10 cellular contexts compared by ENCODE assay signal in genomic region chr14:69484444-69485113, GRCh38. TPM values are rescaled to one million over a fixed set of nuclear protein-coding genes. Genes with fewer than 3 reads are reported as not detected.
DNase-seq lines count a peak whose midpoint lies in the region; ATAC-seq and TF ChIP-seq lines count a peak whose summit lies in the region.
"Had no signal": no experiment of that assay in that cellular context is flagged by ENCODE, and none has a peak within 500 bp of the region (broad histone marks: within the 10 kb centered on the region; RNA-seq: fewer than 3 reads in every experiment).

Gene PLEKHD1 (plus strand): TSS chr14:69484728. CDS start chr14:69484966, 238 bp downstream.

- H3K9ac ChIP-seq in mesendoderm (ENCODE audit: low read length) = peak within 1 kb of the TSS; percentile 1

- H2BK15ac ChIP-seq in mesendoderm (replicated peaks; ENCODE audit: low read depth) = no peak within 1 kb of the TSS

- H3K4ac ChIP-seq in mesendoderm (ENCODE audit: low read depth, low read length) = no peak within 1 kb of the TSS

- peak within 1 kb of the TSS; percentile 60 for H3K4me2 ChIP-seq in mesendoderm (ENCODE audit: low read length)

- no peaks in the 10 kb centered on the region for H3K4me1 ChIP-seq in mesendoderm (ENCODE audit: control insufficient read depth, low read depth, low read length)
- no peaks in the 10 kb centered on the region for H3K4me1 ChIP-seq in aorta (ENCODE audit: control insufficient read depth in 1 of 2, insufficient read depth in 2 of 2, low read length in 2 of 2)

- H2AK5ac ChIP-seq in mesendoderm (ENCODE audit: low read length) = no peak within 1 kb of the TSS

- no peaks in the 10 kb centered on the region for H3K9me3 Mint-ChIP-seq in activated CD8-positive, alpha-beta T cell treated with anti-CD3 and anti-CD28 coated beads for 36 hours
- H3K9me3 Mint-ChIP-seq in activated CD8-positive, alpha-beta T cell treated with anti-CD3 and anti-CD28 coated beads, Interleukin-2, amount 10 ng/mL, durations not matched to agents 7 days and 5 days (ENCODE audit: insufficient read depth) = no peaks in the 10 kb centered on the region

- peak; percentile 3 for DNase-seq in activated CD8-positive, alpha-beta T cell treated with anti-CD3 and anti-CD28 coated beads for 36 hours
- no peak for DNase-seq in activated CD8-positive, alpha-beta T cell treated with anti-CD3 and anti-CD28 coated beads, Interleukin-2, amount 10 ng/mL, durations not matched to agents 7 days and 5 days
- peak; percentile 9 for DNase-seq in dermis blood vessel endothelial cell
- peak; percentile 63 for DNase-seq in mesendoderm
- no peak for DNase-seq in aorta
- DNase-seq in activated CD4-positive, alpha-beta T cell treated with anti-CD3 and anti-CD28 coated beads for 4 hours = no peak
- DNase-seq in stimulated activated CD4-positive, alpha-beta T cell treated with anti-CD3 and anti-CD28 coated beads, Interleukin-1b, Interleukin-23, amount 100 ng/mL, for 48 hours = no peak
- DNase-seq: DND-41, KBM-7 had no signal

- no peak for ATAC-seq in activated CD8-positive, alpha-beta T cell treated with anti-CD3 and anti-CD28 coated beads for 36 hours
- no peak for ATAC-seq in activated CD8-positive, alpha-beta T cell treated with anti-CD3 and anti-CD28 coated beads, Interleukin-2, amount 10 ng/mL, durations not matched to agents 7 days and 5 days
- ATAC-seq in aorta (ENCODE audit: low FRiP score) (peak; percentile 17), HG02588 (IDR thresholded peaks at IDR 0.05; ENCODE audit: unreplicated experiment) (no peak)

- no peak within 1 kb of the TSS for H3K27ac Mint-ChIP-seq in activated CD8-positive, alpha-beta T cell treated with anti-CD3 and anti-CD28 coated beads for 36 hours
- no peak within 1 kb of the TSS for H3K27ac Mint-ChIP-seq in activated CD8-positive, alpha-beta T cell treated with anti-CD3 and anti-CD28 coated beads, Interleukin-2, amount 10 ng/mL, durations not matched to agents 7 days and 5 days

- H3K4me3 Mint-ChIP-seq in activated CD8-positive, alpha-beta T cell treated with anti-CD3 and anti-CD28 coated beads for 36 hours = no peak within 1 kb of the TSS
- H3K4me3 Mint-ChIP-seq in activated CD8-positive, alpha-beta T cell treated with anti-CD3 and anti-CD28 coated beads, Interleukin-2, amount 10 ng/mL, durations not matched to agents 7 days and 5 days = no peak within 1 kb of the TSS

- no peaks in the 10 kb centered on the region for H3K36me3 Mint-ChIP-seq in activated CD8-positive, alpha-beta T cell treated with anti-CD3 and anti-CD28 coated beads for 36 hours (ENCODE audit: low read depth)
- H3K36me3 Mint-ChIP-seq in activated CD8-positive, alpha-beta T cell treated with anti-CD3 and anti-CD28 coated beads, Interleukin-2, amount 10 ng/mL, durations not matched to agents 7 days and 5 days (ENCODE audit: low read depth) = no peaks in the 10 kb centered on the region

- H3K27me3 ChIP-seq in mesendoderm (ENCODE audit: insufficient read depth, low read length, poor library complexity) = peaks cover 27% of the 10 kb centered on the region
- H3K27me3 ChIP-seq in aorta (ENCODE audit: control insufficient read depth in 1 of 2, insufficient read depth in 2 of 2, low read length in 1 of 2) = no peaks in the 10 kb centered on the region

- no peaks in the 10 kb centered on the region for H3K79me2 ChIP-seq in mesendoderm (ENCODE audit: control insufficient read depth, insufficient read depth, low read length)

- no peak for TF ChIP-seq CTCF in activated CD8-positive, alpha-beta T cell treated with anti-CD3 and anti-CD28 coated beads for 36 hours (IDR thresholded peaks at IDR 0.05)

- peaks cover 34% of the 10 kb centered on the region for H3K27me3 Mint-ChIP-seq in activated CD8-positive, alpha-beta T cell treated with anti-CD3 and anti-CD28 coated beads for 36 hours
- peaks cover 56% of the 10 kb centered on the region for H3K27me3 Mint-ChIP-seq in activated CD8-positive, alpha-beta T cell treated with anti-CD3 and anti-CD28 coated beads, Interleukin-2, amount 10 ng/mL, durations not matched to agents 7 days and 5 days (ENCODE audit: low read depth)

- no peak within 1 kb of the TSS for H3K23ac ChIP-seq in mesendoderm (ENCODE audit: low read length)

- H3K56ac ChIP-seq in mesendoderm (ENCODE audit: low read length) = peak within 1 kb of the TSS; percentile 46

- no peak within 1 kb of the TSS for H4K5ac ChIP-seq in mesendoderm (ENCODE audit: low read length)

- no peaks in the 10 kb centered on the region for H3K4me1 Mint-ChIP-seq in activated CD8-positive, alpha-beta T cell treated with anti-CD3 and anti-CD28 coated beads for 36 hours (ENCODE audit: low read depth)
- peaks cover 3% of the 10 kb centered on the region for H3K4me1 Mint-ChIP-seq in activated CD8-positive, alpha-beta T cell treated with anti-CD3 and anti-CD28 coated beads, Interleukin-2, amount 10 ng/mL, durations not matched to agents 7 days and 5 days (ENCODE audit: low read depth)

- H2BK120ac ChIP-seq in mesendoderm (ENCODE audit: low read depth, low read length) = no peak within 1 kb of the TSS

- no peak within 1 kb of the TSS for H2BK5ac ChIP-seq in mesendoderm (ENCODE audit: low read length)

- no peak within 1 kb of the TSS for H4K8ac ChIP-seq in mesendoderm (ENCODE audit: low read depth, low read length)

- no peak within 1 kb of the TSS for H3K18ac ChIP-seq in mesendoderm (ENCODE audit: low read length)

- no peaks in the 10 kb centered on the region for H3K79me1 ChIP-seq in mesendoderm (ENCODE audit: low read length)

- intact Hi-C loops in activated CD8-positive, alpha-beta T cell treated with anti-CD3 and anti-CD28 coated beads for 36 hours (cut with micrococcal nuclease) = no loop called here
- intact Hi-C loops in aorta (cut with DNase I) = no loop called here

- no peaks in the 10 kb centered on the region for H3K9me3 ChIP-seq in aorta (ENCODE audit: control insufficient read depth, low read length)

- H3K27ac ChIP-seq in mesendoderm (ENCODE audit: low read depth, low read length) = no peak within 1 kb of the TSS
- H3K27ac ChIP-seq in aorta (ENCODE audit: low read depth in 1 of 2, low read length in 2 of 2) = no peak within 1 kb of the TSS

- CTCF ChIA-PET in activated CD8-positive, alpha-beta T cell treated with anti-CD3 and anti-CD28 coated beads for 36 hours (lab: Charles Lee) = interaction anchor here (1.1 to 2.4 kb wide), 2 partner anchors 9 kb away, joined by 3 to 9 read pairs; no protein-coding TSS in a partner anchor
- CTCF ChIA-PET in activated CD8-positive, alpha-beta T cell treated with anti-CD3 and anti-CD28 coated beads, Interleukin-2, amount 10 ng/mL, durations not matched to agents 7 days and 5 days (lab: Charles Lee) = no interaction called here

- H3K36me3 ChIP-seq in mesendoderm (ENCODE audit: control insufficient read depth, insufficient read depth, low read length) = no peaks in the 10 kb centered on the region
- no peaks in the 10 kb centered on the region for H3K36me3 ChIP-seq in aorta (ENCODE audit: control insufficient read depth in 1 of 2, insufficient read depth in 2 of 2, low read length in 1 of 2)

- WGBS in mesendoderm (ENCODE audit: extremely low coverage, insufficient coverage, low lambda C conversion rate) = no CpG with 5 or more reads among the region's 72 CpGs
- 1% methylated on average over 56 to 72 of the region's 72 CpGs for WGBS in aorta, 2 donors

- POLR2A ChIA-PET in activated CD8-positive, alpha-beta T cell treated with anti-CD3 and anti-CD28 coated beads for 36 hours (lab: Charles Lee) = interaction anchor here (1.0 kb wide), 1 partner anchor 225 kb away, joined by 3 read pairs; no protein-coding TSS in a partner anchor
- POLR2A ChIA-PET in activated CD8-positive, alpha-beta T cell treated with anti-CD3 and anti-CD28 coated beads, Interleukin-2, amount 10 ng/mL, durations not matched to agents 7 days and 5 days (lab: Charles Lee) = no interaction called here

- H3K4me3 ChIP-seq in mesendoderm (ENCODE audit: low read length) (no peak within 1 kb of the TSS), aorta (ENCODE audit: low read length in 2 of 2) (no peak within 1 kb of the TSS)

RNA-seq across cellular contexts. Expression of gene PLEKHD1, which starts in this region (rescaled TPM):
- under 1 TPM in 1 of 2 experiments, not detected in 1; 0.07 TPM for total RNA-seq in activated CD8-positive, alpha-beta T cell treated with anti-CD3 and anti-CD28 coated beads for 36 hours
- total RNA-seq in activated CD8-positive, alpha-beta T cell treated with anti-CD3 and anti-CD28 coated beads, Interleukin-2, amount 10 ng/mL, durations not matched to agents 7 days and 5 days = under 1 TPM; 0.10 to 0.13 TPM
- total RNA-seq in dermis blood vessel endothelial cell (under 0.01 TPM in 1 of 2 replicates, not detected in the other), aorta (under 1 TPM; 0.26 to 0.30 TPM)
- 0.14 TPM for polyA plus RNA-seq in mesendoderm (2013, experiment 1 of 2)
- 0.14 TPM for polyA plus RNA-seq in mesendoderm (2013, experiment 2 of 2)
- polyA plus RNA-seq in aorta = under 1 TPM; 0.13 to 0.23 TPM

Comparison
In these comparisons a context has a peak if more than half of its experiments do, and no peak if none do; other contexts are left out.
1. Peak in DNase-seq in activated CD8-positive, alpha-beta T cell treated with anti-CD3 and anti-CD28 coated beads for 36 hours; RNA of the gene not detected or under 1 TPM.
2. Peak in DNase-seq in dermis blood vessel endothelial cell; RNA of the gene not detected or under 1 TPM.
3. Peak in ATAC-seq in aorta; RNA of the gene not detected or under 1 TPM.